In the genomic region with DNA sequence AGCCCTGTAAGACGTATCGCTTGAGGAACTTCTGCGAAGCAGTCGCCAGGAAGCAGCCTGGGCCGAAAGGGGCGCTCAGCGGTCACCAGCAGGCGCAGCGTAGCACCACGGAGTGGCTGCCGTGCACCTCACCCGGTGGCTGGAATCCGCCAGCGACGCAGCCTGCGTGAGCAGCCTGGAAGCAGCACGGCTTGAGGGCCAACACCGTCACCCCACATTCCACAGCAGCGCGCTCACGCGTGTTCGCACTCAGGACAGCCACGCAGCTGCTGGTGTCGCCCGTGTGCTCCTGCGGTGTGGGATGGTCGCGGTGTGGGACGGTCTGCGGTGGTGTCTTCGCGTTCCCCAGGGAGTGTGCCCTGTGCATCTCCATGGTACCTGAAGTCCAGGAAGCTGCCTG, we compare ENCODE assay signal across 16 cellular contexts. TPM values are rescaled to one million over a fixed set of nuclear protein-coding genes. Genes with fewer than 3 reads are reported as not detected.
DNase-seq lines count a peak whose midpoint lies in the region; ATAC-seq and TF ChIP-seq lines count a peak whose summit lies in the region.
"Had no signal": no experiment of that assay in that cellular context is flagged by ENCODE, and none has a peak within 500 bp of the region (broad histone marks: within the 10 kb centered on the region; RNA-seq: fewer than 3 reads in every experiment).

No MANE protein-coding gene starts in this region.

- H3K56ac ChIP-seq in mesendoderm (ENCODE audit: low read length): no peak overlapping the region

- no peak overlapping the region for H2AK5ac ChIP-seq in mesendoderm (ENCODE audit: low read length)

- H3K4me3 ChIP-seq in BE2C (ENCODE audit: low read depth, low read length): no peak overlapping the region
- no peak overlapping the region for H3K4me3 ChIP-seq in mesendoderm (ENCODE audit: low read length)
- H3K4me3 ChIP-seq: GM23248, SK-N-MC had no signal

- no peaks in the 10 kb centered on the region for H3K4me1 Mint-ChIP-seq in HFFc6 (ENCODE audit: low read depth)
- H3K4me1 Mint-ChIP-seq in endothelial cell (ENCODE audit: unreplicated experiment): no peaks in the 10 kb centered on the region

- peaks cover 29% of the 10 kb centered on the region for H3K36me3 Mint-ChIP-seq in HFFc6 (ENCODE audit: low read depth)
- H3K36me3 Mint-ChIP-seq in endothelial cell (ENCODE audit: low read depth, unreplicated experiment): peaks cover 39% of the 10 kb centered on the region

- H3K4me1 ChIP-seq in BE2C (no peaks in the 10 kb centered on the region), mesendoderm (ENCODE audit: control insufficient read depth, low read depth, low read length) (no peaks in the 10 kb centered on the region)
- H3K4me1 ChIP-seq: Caco-2 had no signal

- H3K4ac ChIP-seq in mesendoderm (ENCODE audit: low read depth, low read length): no peak overlapping the region

- H3K4me3 Mint-ChIP-seq in HFFc6 (no peak overlapping the region), endothelial cell (ENCODE audit: unreplicated experiment) (peak overlapping the region; percentile 42)

- H3K27me3 ChIP-seq in BE2C (no peaks in the 10 kb centered on the region), mesendoderm (ENCODE audit: insufficient read depth, low read length, poor library complexity) (no peaks in the 10 kb centered on the region)

- H3K9me3 ChIP-seq in BE2C: no peaks in the 10 kb centered on the region
- H3K9me3 ChIP-seq: Caco-2 had no signal

- no peak overlapping the region for H3K18ac ChIP-seq in mesendoderm (ENCODE audit: low read length)

- no peak overlapping the region for H2BK120ac ChIP-seq in mesendoderm (ENCODE audit: low read depth, low read length)

- TF ChIP-seq CTCF in BE2C (IDR thresholded peaks at IDR 0.05; ENCODE audit: low read depth, low read length) (no peak), HFFc6 (IDR thresholded peaks at IDR 0.05) (0 out of 2 replicates have a peak, but pooled peaks have one; percentile 12), endothelial cell (IDR thresholded peaks at IDR 0.05; ENCODE audit: unreplicated experiment) (no peak)

- no peak overlapping the region for H3K23ac ChIP-seq in mesendoderm (ENCODE audit: low read length)

- DNase-seq in BE2C (peak; percentile 11), HFFc6 (no peak), endothelial cell (ENCODE audit: low spot score) (no peak), mesendoderm (no peak), COLO668 (lab: John Stamatoyannopoulos, UW; ENCODE audit: unreplicated experiment) (no peak)
- DNase-seq: Caco-2; CD4-positive, CD25-positive, alpha-beta regulatory T cell; GM23248; NCI-H1417; NCI-H187; NCI-H2227 treated with DMSO at 0.1 percent for 48 hours; NCI-H510A treated with DMSO at 0.1 percent for 48 hours; NCI-H82; SHP77 had no signal

- H4K8ac ChIP-seq in mesendoderm (ENCODE audit: low read depth, low read length): no peak overlapping the region

- H2BK5ac ChIP-seq in mesendoderm (ENCODE audit: low read length): no peak overlapping the region

- peaks cover 24% of the 10 kb centered on the region for H3K79me1 ChIP-seq in mesendoderm (ENCODE audit: low read length)

- no peak for ATAC-seq in HG03196 (IDR thresholded peaks at IDR 0.05; ENCODE audit: unreplicated experiment)

- H3K9me3 Mint-ChIP-seq in HFFc6: no peaks in the 10 kb centered on the region
- no peaks in the 10 kb centered on the region for H3K9me3 Mint-ChIP-seq in endothelial cell (ENCODE audit: unreplicated experiment)
- H3K9me3 Mint-ChIP-seq: CD4-positive, CD25-positive, alpha-beta regulatory T cell had no signal

- whole genome bisulfite sequencing in mesendoderm (ENCODE audit: extremely low coverage, insufficient coverage, low lambda C conversion rate): no CpG with 5 or more reads among the region's 33 CpGs

- H3K9ac ChIP-seq in mesendoderm (ENCODE audit: low read length): no peak overlapping the region
- H3K9ac ChIP-seq: GM23248 had no signal

- H3K79me2 ChIP-seq in mesendoderm (ENCODE audit: control insufficient read depth, insufficient read depth, low read length): peaks cover 23% of the 10 kb centered on the region

- H4K5ac ChIP-seq in mesendoderm (ENCODE audit: low read length): no peak overlapping the region

- H3K27me3 Mint-ChIP-seq in HFFc6 (ENCODE audit: insufficient read depth) (peaks cover 3% of the 10 kb centered on the region), endothelial cell (ENCODE audit: unreplicated experiment) (peaks cover 9% of the 10 kb centered on the region)
- H3K27me3 Mint-ChIP-seq: CD4-positive, CD25-positive, alpha-beta regulatory T cell had no signal

- H3K27ac Mint-ChIP-seq in HFFc6 (no peak overlapping the region), endothelial cell (ENCODE audit: unreplicated experiment) (no peak overlapping the region)
- H3K27ac Mint-ChIP-seq: CD4-positive, CD25-positive, alpha-beta regulatory T cell had no signal

- no peak overlapping the region for H3K4me2 ChIP-seq in mesendoderm (ENCODE audit: low read length)

- no peak overlapping the region for H2BK15ac ChIP-seq in mesendoderm (replicated peaks; ENCODE audit: low read depth)

- no peak overlapping the region for H3K27ac ChIP-seq in mesendoderm (ENCODE audit: low read depth, low read length)
- H3K27ac ChIP-seq: GM23248, SK-N-MC had no signal

- H3K36me3 ChIP-seq in BE2C (peaks cover 87% of the 10 kb centered on the region), mesendoderm (ENCODE audit: control insufficient read depth, insufficient read depth, low read length) (peaks cover 37% of the 10 kb centered on the region)

RNA-seq across cellular contexts. Expression of gene UBE2I, which starts 9.6 kb away (rescaled TPM):
- polyA plus RNA-seq in BE2C (2012; ENCODE audit: insufficient read depth, insufficient read length, low read depth): 219 TPM
- 100 to 1,000 TPM; 116 to 147 (median 138) TPM for total RNA-seq in HFFc6 (2021; fragmentation: NEBNext Ultra II Directional; extraction: Animal tissue kit (Norgen Biotek cat#: 25700))
- 167 TPM for total RNA-seq in endothelial cell (ENCODE audit: unreplicated experiment)
- polyA plus RNA-seq in mesendoderm (2013, experiment 1 of 2): 247 TPM
- polyA plus RNA-seq in mesendoderm (2013, experiment 2 of 2): 242 TPM

RNA-seq across cellular contexts. Expression of gene BAIAP3, which starts 14.4 kb away (rescaled TPM):
- polyA plus RNA-seq in BE2C (2012; ENCODE audit: insufficient read depth, insufficient read length, low read depth): 0.96 TPM
- total RNA-seq in HFFc6 (2021; fragmentation: NEBNext Ultra II Directional; extraction: Animal tissue kit (Norgen Biotek cat#: 25700)): under 1 TPM; 0.11 to 0.28 (median 0.16) TPM
- total RNA-seq in endothelial cell (ENCODE audit: unreplicated experiment): 6.5 TPM
- polyA plus RNA-seq in mesendoderm (2013, experiment 1 of 2): 1.7 TPM
- polyA plus RNA-seq in mesendoderm (2013, experiment 2 of 2): 1.3 TPM

RNA-seq across cellular contexts. Expression of gene TSR3, which starts 32.6 kb away (rescaled TPM):
- polyA plus RNA-seq in BE2C (2012; ENCODE audit: insufficient read depth, insufficient read length, low read depth): 122 TPM
- 10 to 100 TPM; 73.7 to 84.6 (median 78.1) TPM for total RNA-seq in HFFc6 (2021; fragmentation: NEBNext Ultra II Directional; extraction: Animal tissue kit (Norgen Biotek cat#: 25700))
- 68.2 TPM for total RNA-seq in endothelial cell (ENCODE audit: unreplicated experiment)
- 34.0 TPM for polyA plus RNA-seq in mesendoderm (2013, experiment 1 of 2)
- 35.7 TPM for polyA plus RNA-seq in mesendoderm (2013, experiment 2 of 2)

RNA-seq across cellular contexts. Expression of gene GNPTG, which starts 32.7 kb away (rescaled TPM):
- 61.1 TPM for polyA plus RNA-seq in BE2C (2012; ENCODE audit: insufficient read depth, insufficient read length, low read depth)
- total RNA-seq in HFFc6 (2021; fragmentation: NEBNext Ultra II Directional; extraction: Animal tissue kit (Norgen Biotek cat#: 25700)): 10 to 100 TPM; 46.8 to 68.1 (median 52.6) TPM
- total RNA-seq in endothelial cell (ENCODE audit: unreplicated experiment): 47.9 TPM
- polyA plus RNA-seq in mesendoderm (2013, experiment 1 of 2): 10.4 TPM
- 10.1 TPM for polyA plus RNA-seq in mesendoderm (2013, experiment 2 of 2)
